ENCODE assay signal across 8 cellular contexts in the genomic region with DNA sequence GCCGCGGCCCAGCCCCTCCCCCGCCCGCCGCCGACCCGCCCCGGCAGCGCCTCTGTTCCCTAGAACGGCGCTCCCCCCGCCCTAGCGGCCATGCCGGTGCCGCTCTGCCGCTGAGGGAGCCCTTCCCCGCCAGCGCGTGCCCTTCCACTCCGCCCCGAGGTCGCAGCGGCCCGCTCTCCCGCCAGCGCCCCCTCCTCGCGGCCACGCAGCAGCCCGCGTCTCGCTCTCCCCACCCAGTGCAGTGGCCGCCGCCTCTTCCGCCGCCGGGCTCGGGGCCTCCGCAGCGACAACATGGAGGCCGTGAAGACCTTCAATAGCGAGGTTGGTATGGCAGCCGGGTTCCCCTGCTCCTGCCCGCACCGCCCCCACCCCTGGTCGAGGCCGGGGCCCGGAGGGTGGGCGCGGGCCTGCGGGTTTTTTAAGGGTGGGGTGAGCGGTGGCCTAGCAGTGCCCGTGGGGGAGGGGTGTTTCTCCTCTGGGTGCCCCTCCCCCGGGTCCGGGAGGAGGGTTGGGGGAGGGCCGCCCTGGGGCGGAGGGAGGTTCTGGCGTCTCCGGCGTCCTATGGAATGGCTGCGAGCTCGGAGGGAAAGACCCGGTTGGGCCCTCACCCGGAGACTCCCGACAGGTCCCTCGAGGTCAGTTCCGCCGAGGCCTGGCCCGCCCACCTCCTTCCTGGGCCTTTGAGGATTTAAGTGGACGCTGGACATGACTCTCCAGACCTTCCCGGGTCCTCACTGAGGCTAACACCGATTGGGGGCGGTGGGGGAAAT. TPM values are rescaled to one million over a fixed set of nuclear protein-coding genes. Genes with fewer than 3 reads are reported as not detected.
DNase-seq lines count a peak whose midpoint lies in the region; ATAC-seq, FAIRE-seq and TF ChIP-seq lines count a peak whose summit lies in the region.

No MANE protein-coding gene starts in this region.

- peaks cover 47% of the 10 kb centered on the region for H4K20me1 ChIP-seq in astrocyte (ENCODE audit: insufficient read depth, low read length)

- H3K4me3 ChIP-seq in astrocyte (ENCODE audit: insufficient read depth, low read depth, low read length) (peak overlapping the region; percentile 90), vagina (peak overlapping the region; percentile 68 to 99)

- H3K27ac ChIP-seq in astrocyte (ENCODE audit: low read depth, low read length) (peak overlapping the region; percentile 97), vagina (peak overlapping the region; percentile 98)

- peak; percentile 78 for DNase-seq in GM18507 (ENCODE audit: extremely low spot score, insufficient read length, low read depth)
- peak; percentile 82 to 88 for DNase-seq in NCI-H1930 (lab: John Stamatoyannopoulos, UW)
- DNase-seq in T-helper 22 cell (ENCODE audit: low read depth), result peak; percentile 89
- peak; percentile 96 for DNase-seq in astrocyte (ENCODE audit: low read depth)
- peak; percentile 99 for DNase-seq in hepatic stellate cell (ENCODE audit: low spot score)
- peak; percentile 97 for DNase-seq in putamen (ENCODE audit: low spot score)
- DNase-seq in vagina (ENCODE audit: extremely low spot score in 2 of 2), result peak; percentile 94 to 98

- TF ChIP-seq CTCF in astrocyte (IDR thresholded peaks at IDR 0.05; ENCODE audit: insufficient read depth, low read depth, low read length) (no peak), vagina (IDR thresholded peaks at IDR 0.05) (peak in 1 of 3 experiments; percentile 63)

- peak overlapping the region; percentile 92 for H3K4me2 ChIP-seq in astrocyte (ENCODE audit: low read length)

- no peaks in the 10 kb centered on the region for H3K27me3 ChIP-seq in astrocyte (ENCODE audit: insufficient read depth, low read length)
- H3K27me3 ChIP-seq in vagina, result no peaks in the 10 kb centered on the region

- TF ChIP-seq POLR2A in vagina (IDR thresholded peaks at IDR 0.05), result no peak

- H3K9me3 ChIP-seq in astrocyte (ENCODE audit: insufficient read depth, low read depth, low read length), result no peaks in the 10 kb centered on the region
- H3K9me3 ChIP-seq in vagina, result no peaks in the 10 kb centered on the region

- peak overlapping the region; percentile 93 for H2AFZ ChIP-seq in astrocyte (ENCODE audit: low read depth, low read length)

- H3K36me3 ChIP-seq in astrocyte (ENCODE audit: insufficient read depth, low read length), result no peaks in the 10 kb centered on the region
- no peaks in the 10 kb centered on the region for H3K36me3 ChIP-seq in vagina

- H3K4me1 ChIP-seq in astrocyte (ENCODE audit: insufficient read depth, low read length) (peaks cover 17% of the 10 kb centered on the region), vagina (peaks cover 54% of the 10 kb centered on the region)

- intact Hi-C loops in vagina (cut with DNase I), result loop anchor here (10.0 kb wide), 1 partner anchor 71 kb away; no protein-coding TSS in a partner anchor

- ATAC-seq in HG02973 (IDR thresholded peaks at IDR 0.05; ENCODE audit: unreplicated experiment), result peak; percentile 65

- peaks cover 20% of the 10 kb centered on the region for H3K4me1 Mint-ChIP-seq in astrocyte (ENCODE audit: low read depth, unreplicated experiment)

- H3K36me3 Mint-ChIP-seq in astrocyte (ENCODE audit: low read depth, unreplicated experiment), result peaks cover 6% of the 10 kb centered on the region

- H3K27me3 Mint-ChIP-seq in astrocyte (ENCODE audit: low read depth, unreplicated experiment), result no peaks in the 10 kb centered on the region

- no peaks in the 10 kb centered on the region for H3K9me3 Mint-ChIP-seq in astrocyte (ENCODE audit: unreplicated experiment)

- peaks cover 53% of the 10 kb centered on the region for H3K79me2 ChIP-seq in astrocyte (ENCODE audit: insufficient read depth, low read length)

- H3K9ac ChIP-seq in astrocyte (ENCODE audit: low read length), result peak overlapping the region; percentile 98

- peak; percentile 84 for FAIRE-seq in GM18507 (lab: Jason Lieb, UNC)
- FAIRE-seq in astrocyte (lab: Jason Lieb, UNC), result no peak

- H3K4me3 Mint-ChIP-seq in astrocyte (ENCODE audit: unreplicated experiment), result peak overlapping the region; percentile 88

- peak overlapping the region; percentile 89 for H3K27ac Mint-ChIP-seq in astrocyte (ENCODE audit: unreplicated experiment)

RNA-seq across cellular contexts. Expression of gene SCAF8, which starts 0.6 kb away (rescaled TPM):
- total RNA-seq in astrocyte (36.0 and 36.2 TPM in 2 replicates), vagina (37.8 TPM)

Comparison
In these comparisons a context has a peak if more than half of its experiments do, and no peak if none do; other contexts are left out.
1. Peak in every context shown above with its lines: DNase-seq, ATAC-seq, H3K4me3 ChIP-seq and H3K27ac ChIP-seq.